In the genomic region with DNA sequence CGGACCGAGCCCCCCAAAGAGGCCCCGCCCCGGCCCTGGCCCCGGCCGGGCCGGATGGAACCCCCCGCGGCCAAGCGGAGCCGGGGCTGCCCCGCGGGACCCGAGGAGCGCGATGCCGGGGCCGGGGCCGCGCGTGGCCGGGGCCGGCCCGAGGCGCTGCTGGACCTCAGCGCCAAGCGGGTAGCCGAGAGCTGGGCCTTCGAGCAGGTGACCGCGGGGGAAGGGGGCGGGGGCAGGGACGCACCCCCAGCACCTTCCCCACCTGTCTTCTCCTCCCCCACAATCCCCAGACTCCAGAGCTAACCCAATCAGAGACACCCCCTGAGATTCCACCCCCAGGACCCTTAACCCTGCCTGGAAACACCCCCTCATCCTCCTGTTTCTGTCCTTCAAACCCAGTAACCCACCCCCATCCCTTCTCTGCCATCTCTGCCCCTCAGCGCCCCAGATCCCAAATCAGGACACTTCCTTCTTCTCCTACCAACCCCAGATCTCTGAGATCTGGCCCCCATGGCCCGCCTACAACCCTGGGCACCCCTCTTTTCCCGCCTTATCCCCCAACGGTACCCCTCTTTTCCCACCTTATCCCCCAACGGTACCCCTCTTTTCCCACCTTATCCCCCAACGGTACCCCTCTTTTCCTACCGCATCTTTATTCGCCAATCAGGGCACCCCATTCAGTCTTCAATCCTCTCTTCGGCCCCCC, we compare ENCODE assay signal across 8 cellular contexts. TPM values are rescaled to one million over a fixed set of nuclear protein-coding genes. Genes with fewer than 3 reads are reported as not detected.
A peak's percentile ranks its signal among the peaks of the same experiment; 100 is the strongest.
DNase-seq lines count a peak whose midpoint lies in the region; ATAC-seq and TF ChIP-seq lines count a peak whose summit lies in the region.

No MANE protein-coding gene starts in this region.

- H3K36me3 Mint-ChIP-seq in activated CD4-positive, alpha-beta T cell treated with anti-CD3 and anti-CD28 coated beads, Interleukin-2, amount 10 ng/mL, durations not matched to agents 7 days and 5 days (ENCODE audit: low read depth), result no peaks in the 10 kb centered on the region

- H3K9me3 ChIP-seq in SJCRH30 (replicated peaks), result no peaks in the 10 kb centered on the region

- no peak for DNase-seq in activated CD4-positive, alpha-beta T cell treated with anti-CD3 and anti-CD28 coated beads, Interleukin-2, amount 10 ng/mL, durations not matched to agents 7 days and 5 days
- DNase-seq in activated CD4-positive, alpha-beta T cell treated with anti-CD3 and anti-CD28 coated beads for 4 hours, result no peak
- DNase-seq in SJCRH30, result peak; percentile 92 to 94
- no peak for DNase-seq in fibroblast of pulmonary artery (ENCODE audit: low read depth)
- DNase-seq in omental fat pad (ENCODE audit: low spot score), result no peak
- DNase-seq in DMS153 treated with DMSO at 0.1 percent for 48 hours (lab: John Stamatoyannopoulos, UW; ENCODE audit: unreplicated experiment), result no peak
- DNase-seq in NCI-H2081 treated with DMSO at 0.1 percent for 48 hours (lab: John Stamatoyannopoulos, UW), result no peak

- POLR2A ChIA-PET in activated CD4-positive, alpha-beta T cell treated with anti-CD3 and anti-CD28 coated beads, Interleukin-2, amount 10 ng/mL, durations not matched to agents 7 days and 5 days (lab: Charles Lee), result no interaction called here

- no peaks in the 10 kb centered on the region for H3K27me3 Mint-ChIP-seq in activated CD4-positive, alpha-beta T cell treated with anti-CD3 and anti-CD28 coated beads, Interleukin-2, amount 10 ng/mL, durations not matched to agents 7 days and 5 days

- peak overlapping the region; percentile 75 for H3K4me3 ChIP-seq in SJCRH30
- peak overlapping the region; percentile 83 for H3K4me3 ChIP-seq in fibroblast of pulmonary artery (replicated peaks; ENCODE audit: low read depth, low read length)

- ATAC-seq in HG02870 (IDR thresholded peaks at IDR 0.05; ENCODE audit: unreplicated experiment) (peak; percentile 33), omental fat pad (ENCODE audit: low FRiP score) (peak; percentile 1)

- H3K4me1 Mint-ChIP-seq in activated CD4-positive, alpha-beta T cell treated with anti-CD3 and anti-CD28 coated beads, Interleukin-2, amount 10 ng/mL, durations not matched to agents 7 days and 5 days, result peaks cover 31% of the 10 kb centered on the region

- H3K9me3 Mint-ChIP-seq in activated CD4-positive, alpha-beta T cell treated with anti-CD3 and anti-CD28 coated beads, Interleukin-2, amount 10 ng/mL, durations not matched to agents 7 days and 5 days, result no peaks in the 10 kb centered on the region

- peak overlapping the region; percentile 82 for H3K4me3 Mint-ChIP-seq in activated CD4-positive, alpha-beta T cell treated with anti-CD3 and anti-CD28 coated beads, Interleukin-2, amount 10 ng/mL, durations not matched to agents 7 days and 5 days

- peak overlapping the region; percentile 75 for H3K27ac ChIP-seq in SJCRH30

- CTCF ChIA-PET in activated CD4-positive, alpha-beta T cell treated with anti-CD3 and anti-CD28 coated beads, Interleukin-2, amount 10 ng/mL, durations not matched to agents 7 days and 5 days (lab: Charles Lee), result interaction anchor here (0.6 to 1.1 kb wide), 4 partner anchors 9 to 67 kb away, joined by 3 to 5 read pairs (median 4); no protein-coding TSS in a partner anchor

- TF ChIP-seq CTCF in fibroblast of pulmonary artery (IDR thresholded peaks at IDR 0.05; ENCODE audit: low read length, missing control alignments) (no peak), omental fat pad (IDR thresholded peaks at IDR 0.05) (no peak)

- peaks cover 13% of the 10 kb centered on the region for H3K4me1 ChIP-seq in SJCRH30

- H3K36me3 ChIP-seq in SJCRH30, result peaks cover 4% of the 10 kb centered on the region; the same call in 1 of the 2 replicates

- peak overlapping the region; percentile 84 for H3K27ac Mint-ChIP-seq in activated CD4-positive, alpha-beta T cell treated with anti-CD3 and anti-CD28 coated beads, Interleukin-2, amount 10 ng/mL, durations not matched to agents 7 days and 5 days

- H3K27me3 ChIP-seq in SJCRH30, result no peaks in the 10 kb centered on the region

RNA-seq across cellular contexts. Expression of gene ZSWIM4, which starts 0.5 kb away (rescaled TPM):
- 1 to 10 TPM; 6.0 to 6.2 TPM for total RNA-seq in activated CD4-positive, alpha-beta T cell treated with anti-CD3 and anti-CD28 coated beads, Interleukin-2, amount 10 ng/mL, durations not matched to agents 7 days and 5 days
- 16.8 and 18.3 TPM in 2 replicates for total RNA-seq in SJCRH30 (2014; rRNA removed; shearing (Covaris generic))
- 1 to 10 TPM; 3.8 to 5.2 (median 4.6) TPM for total RNA-seq in omental fat pad

RNA-seq across cellular contexts. Expression of gene C19orf53, which starts 21.5 kb away (rescaled TPM):
- total RNA-seq in activated CD4-positive, alpha-beta T cell treated with anti-CD3 and anti-CD28 coated beads, Interleukin-2, amount 10 ng/mL, durations not matched to agents 7 days and 5 days, result 10 to 100 TPM; 91.3 to 92.5 TPM
- 208 and 228 TPM in 2 replicates for total RNA-seq in SJCRH30 (2014; rRNA removed; shearing (Covaris generic))
- 100 to 1,000 TPM; 135 to 206 (median 170) TPM for total RNA-seq in omental fat pad

RNA-seq across cellular contexts. Expression of gene MRI1, which starts 31.4 kb away (rescaled TPM):
- total RNA-seq in activated CD4-positive, alpha-beta T cell treated with anti-CD3 and anti-CD28 coated beads, Interleukin-2, amount 10 ng/mL, durations not matched to agents 7 days and 5 days, result 10 to 100 TPM; 46.2 to 46.6 TPM
- total RNA-seq in SJCRH30 (2014; rRNA removed; shearing (Covaris generic)), result 35.4 and 37.2 TPM in 2 replicates
- 10 to 100 TPM; 34.1 to 82.1 (median 38.5) TPM for total RNA-seq in omental fat pad

Comparison
In these comparisons a context has a peak if more than half of its experiments do, and no peak if none do; other contexts are left out.
1. DNase-seq: peak in SJCRH30 (2 of 2); none in activated CD4-positive, alpha-beta T cell treated with anti-CD3 and anti-CD28 coated beads, Interleukin-2, amount 10 ng/mL, durations not matched to agents 7 days and 5 days (single experiment), activated CD4-positive, alpha-beta T cell treated with anti-CD3 and anti-CD28 coated beads for 4 hours (0 of 2), fibroblast of pulmonary artery (single experiment), omental fat pad (single experiment), DMS153 treated with DMSO at 0.1 percent for 48 hours (single experiment) and NCI-H2081 treated with DMSO at 0.1 percent for 48 hours (single experiment).